In the genomic region with DNA sequence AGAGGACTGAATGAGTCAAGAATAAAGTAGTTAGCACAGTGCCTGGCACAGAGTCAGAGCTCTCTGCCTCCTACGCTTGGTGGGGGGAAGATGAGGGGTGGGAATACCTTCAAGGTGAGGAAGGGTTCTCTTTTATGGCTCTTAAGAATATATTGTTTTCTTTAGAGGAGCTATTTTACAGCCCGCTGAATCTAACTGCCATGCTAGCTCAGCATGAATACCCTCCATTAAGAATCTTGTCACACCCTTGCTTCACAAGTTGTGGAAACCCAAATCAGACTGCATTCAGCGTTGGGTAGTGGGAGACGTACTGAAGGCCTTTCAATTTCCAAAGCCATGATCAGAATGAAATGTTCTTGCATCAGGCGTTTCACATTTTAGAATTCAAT, we compare ENCODE assay signal across 27 cellular contexts.
"Had no signal": no experiment of that assay in that cellular context is flagged by ENCODE, and none has a peak within 500 bp of the region (broad histone marks: within the 10 kb centered on the region; RNA-seq: fewer than 3 reads in every experiment).

No MANE protein-coding gene starts in this region.

- FAIRE-seq: endometrium, frontal cortex, kidney, TTC549, urothelium cell line had no signal

- H3K4me3 ChIP-seq: colonic mucosa, left ventricle myocardium inferior, tibial nerve had no signal

- H3K27me3 ChIP-seq: brain microvascular endothelial cell, colonic mucosa, tibial nerve had no signal

- H3K36me3 ChIP-seq: brain microvascular endothelial cell, colonic mucosa, left ventricle myocardium inferior, tibial nerve had no signal

- H3K9me3 ChIP-seq: colonic mucosa, left ventricle myocardium inferior, tibial nerve had no signal

- H3K36me3 Mint-ChIP-seq: activated CD4-positive, alpha-beta memory T cell treated with anti-CD3 and anti-CD28 coated beads for 36 hours; activated CD8-positive, alpha-beta memory T cell treated with anti-CD3 and anti-CD28 coated beads, Interleukin-2, amount 10 ng/mL, durations not matched to agents 7 days and 5 days; activated naive CD8-positive, alpha-beta T cell treated with anti-CD3 and anti-CD28 coated beads for 36 hours had no signal

- H3K9ac ChIP-seq: parathyroid adenoma had no signal

- DNase-seq: activated B cell treated with CpG ODN at 0.5 μM for 24 hours; activated CD4-positive, alpha-beta memory T cell treated with anti-CD3 and anti-CD28 coated beads for 36 hours; activated CD4-positive, alpha-beta T cell treated with anti-CD3 and anti-CD28 coated beads for 4 hours; activated CD8-positive, alpha-beta memory T cell treated with anti-CD3 and anti-CD28 coated beads, Interleukin-2, amount 10 ng/mL, durations not matched to agents 7 days and 5 days; activated naive CD4-positive, alpha-beta T cell; activated naive CD8-positive, alpha-beta T cell treated with anti-CD3 and anti-CD28 coated beads for 36 hours; activated T-cell treated with anti-CD3 and anti-CD28 coated beads, Interleukin-2, amount 50 U/mL, for 1 hour; brain microvascular endothelial cell; colonic mucosa; head of caudate nucleus; kidney; left ventricle myocardium inferior; mammary epithelial cell; stimulated activated CD4-positive, alpha-beta T cell treated with anti-CD3 and anti-CD28 coated beads, Interleukin-12 subunit alpha, Interleukin-12 subunit beta, amount 100 ng/mL, for 4 hours; stimulated activated CD4-positive, alpha-beta T cell treated with anti-CD3 and anti-CD28 coated beads, Interleukin-1b, Interleukin-23, amount 100 ng/mL, for 48 hours; stimulated activated CD8-positive, alpha-beta memory T cell treated with anti-CD3 and anti-CD28 coated beads, Interleukin-4, amount 100 ng/mL, for 48 hours; stimulated activated naive CD4-positive, alpha-beta T cell; substantia nigra had no signal

- H3K4me1 Mint-ChIP-seq: activated T-helper 17 cell treated with anti-CD3 and anti-CD28 coated beads, Interleukin-2, amount 50 U/mL, for 72 hours; central memory CD8-positive, alpha-beta T cell had no signal

- H3K4me1 ChIP-seq: colonic mucosa had no signal

- H3K27ac ChIP-seq: brain microvascular endothelial cell, colonic mucosa, left ventricle myocardium inferior, parathyroid adenoma had no signal

- H2AFZ ChIP-seq: parathyroid adenoma had no signal

- H3K9me3 Mint-ChIP-seq: activated B cell treated with CpG ODN at 0.5 μM for 24 hours; activated CD4-positive, alpha-beta memory T cell treated with anti-CD3 and anti-CD28 coated beads for 36 hours; activated naive CD8-positive, alpha-beta T cell treated with anti-CD3 and anti-CD28 coated beads for 36 hours; activated T-helper 17 cell treated with anti-CD3 and anti-CD28 coated beads, Interleukin-2, amount 50 U/mL, for 72 hours; central memory CD8-positive, alpha-beta T cell; T-helper 2 cell treated with Interferon-gamma antibody and Interleukin-4, amounts not matched to agents 5 μg/mL and 100 μg/mL, for 36 hours had no signal

- H3K4me3 Mint-ChIP-seq: activated CD4-positive, alpha-beta memory T cell treated with anti-CD3 and anti-CD28 coated beads for 36 hours; activated CD8-positive, alpha-beta memory T cell treated with anti-CD3 and anti-CD28 coated beads, Interleukin-2, amount 10 ng/mL, durations not matched to agents 7 days and 5 days; activated naive CD8-positive, alpha-beta T cell treated with anti-CD3 and anti-CD28 coated beads for 36 hours; activated T-helper 17 cell treated with anti-CD3 and anti-CD28 coated beads, Interleukin-2, amount 50 U/mL, for 72 hours; central memory CD8-positive, alpha-beta T cell; T-helper 2 cell treated with Interferon-gamma antibody and Interleukin-4, amounts not matched to agents 5 μg/mL and 100 μg/mL, for 36 hours had no signal

- ATAC-seq: activated CD8-positive, alpha-beta memory T cell treated with anti-CD3 and anti-CD28 coated beads, Interleukin-2, amount 10 ng/mL, durations not matched to agents 7 days and 5 days; activated T-helper 17 cell treated with anti-CD3 and anti-CD28 coated beads, Interleukin-2, amount 50 U/mL, for 72 hours had no signal

- H3K79me2 ChIP-seq: parathyroid adenoma had no signal

- H3K27me3 Mint-ChIP-seq: activated B cell treated with CpG ODN at 0.5 μM for 24 hours; activated CD4-positive, alpha-beta memory T cell treated with anti-CD3 and anti-CD28 coated beads for 36 hours; activated CD8-positive, alpha-beta memory T cell treated with anti-CD3 and anti-CD28 coated beads, Interleukin-2, amount 10 ng/mL, durations not matched to agents 7 days and 5 days; activated naive CD8-positive, alpha-beta T cell treated with anti-CD3 and anti-CD28 coated beads for 36 hours; activated T-helper 17 cell treated with anti-CD3 and anti-CD28 coated beads, Interleukin-2, amount 50 U/mL, for 72 hours; central memory CD8-positive, alpha-beta T cell had no signal

- H3K27ac Mint-ChIP-seq: activated CD4-positive, alpha-beta memory T cell treated with anti-CD3 and anti-CD28 coated beads for 36 hours; activated CD8-positive, alpha-beta memory T cell treated with anti-CD3 and anti-CD28 coated beads, Interleukin-2, amount 10 ng/mL, durations not matched to agents 7 days and 5 days; activated naive CD8-positive, alpha-beta T cell treated with anti-CD3 and anti-CD28 coated beads for 36 hours; activated T-helper 17 cell treated with anti-CD3 and anti-CD28 coated beads, Interleukin-2, amount 50 U/mL, for 72 hours; T-helper 2 cell treated with Interferon-gamma antibody and Interleukin-4, amounts not matched to agents 5 μg/mL and 100 μg/mL, for 36 hours had no signal
